ENCODE assay signal across 11 cellular contexts in the genomic region with DNA sequence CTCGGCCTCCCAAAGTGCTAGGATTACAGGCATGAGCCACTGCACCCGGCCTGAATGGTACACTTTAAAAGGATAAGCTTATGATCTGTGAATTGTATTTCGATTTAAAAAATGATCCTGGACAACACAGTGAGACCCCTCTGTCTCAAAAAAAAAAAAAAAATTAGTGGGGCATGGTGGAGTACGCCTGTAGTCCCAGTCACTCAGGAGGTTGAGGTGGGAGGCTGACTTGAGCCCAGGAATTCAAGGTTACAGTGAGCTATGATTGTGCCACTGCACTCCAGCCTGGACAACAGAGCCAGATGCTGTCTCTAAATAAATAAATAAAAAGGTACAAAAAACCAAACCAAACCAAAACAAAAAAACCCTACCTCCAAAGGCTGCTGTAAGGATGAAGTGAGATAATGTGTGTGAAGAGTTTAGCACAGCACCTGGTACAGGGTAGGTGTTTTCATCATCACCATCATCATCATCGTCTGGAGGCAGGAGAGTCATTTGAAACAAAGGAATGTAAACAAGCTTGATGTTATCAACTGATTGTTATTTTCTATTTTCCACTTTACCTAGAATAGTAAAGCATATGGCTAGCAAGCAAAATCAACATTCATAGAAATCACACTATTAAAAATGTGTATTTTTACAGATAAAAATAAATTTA.
"Had no signal": no experiment of that assay in that cellular context is flagged by ENCODE, and none has a peak within 500 bp of the region (broad histone marks: within the 10 kb centered on the region; RNA-seq: fewer than 3 reads in every experiment).

No MANE protein-coding gene starts in this region.

- H3K4me2 ChIP-seq: GM23338, KMS-11 had no signal

- DNase-seq: H9, HCEC 1CT, HFFc6, IMR-90, Karpas-422, KBM-7 had no signal

- H3K4me3 ChIP-seq: GM23338 had no signal

- FAIRE-seq: H1, H54 had no signal

- H3K9ac ChIP-seq: KMS-11 had no signal

- H3K27ac ChIP-seq: HL-60, KMS-11 had no signal

- ATAC-seq: GM23338 had no signal

- H2AFZ ChIP-seq: GM23338 had no signal
